ENCODE assay signal across 8 cellular contexts in genomic region chr7:22488643-22489462, GRCh38. TPM values are rescaled to one million over a fixed set of nuclear protein-coding genes. Genes with fewer than 3 reads are reported as not detected.
A peak's percentile ranks its signal among the peaks of the same experiment; 100 is the strongest.
DNase-seq lines count a peak whose midpoint lies in the region; ATAC-seq, FAIRE-seq and TF ChIP-seq lines count a peak whose summit lies in the region.

No MANE protein-coding gene starts in this region.

- no peak overlapping the region for H2BK12ac ChIP-seq in neuronal stem cell (ENCODE audit: low read length)

- no peaks in the 10 kb centered on the region for H3K9me3 Mint-ChIP-seq in activated T-cell treated with anti-CD3 and anti-CD28 coated beads, Interleukin-2, amount 50 U/mL, for 4 hours

- H3K23ac ChIP-seq in neuronal stem cell (ENCODE audit: low read depth, low read length, poor library complexity): no peak overlapping the region

- no peak for TF ChIP-seq EP300 in A549 (IDR thresholded peaks at IDR 0.05)

- TF ChIP-seq POLR2A in A549 (IDR thresholded peaks at IDR 0.05; ENCODE audit: low read length) (no peak), GM12891 (IDR thresholded peaks at IDR 0.05; ENCODE audit: low read depth, low read length) (no peak)

- H2BK5ac ChIP-seq in neuronal stem cell (ENCODE audit: low read length): no peak overlapping the region

- H3K79me2 ChIP-seq in OCI-LY3 (ENCODE audit: low read length): no peaks in the 10 kb centered on the region

- peak; percentile 91 for TF ChIP-seq CTCF in A549 (IDR thresholded peaks at IDR 0.05)
- peak; percentile 76 for TF ChIP-seq CTCF in OCI-LY3 (IDR thresholded peaks at IDR 0.05; ENCODE audit: low read depth, low read length)
- TF ChIP-seq CTCF in thoracic aorta (IDR thresholded peaks at IDR 0.05): peak; percentile 84

- H3K27me3 ChIP-seq in OCI-LY3 (ENCODE audit: low read depth, low read length) (no peaks in the 10 kb centered on the region), neuronal stem cell (ENCODE audit: control insufficient read depth in 3 of 3, insufficient read depth in 3 of 3, low read depth in 1 of 3, low read length in 3 of 3) (no peaks in the 10 kb centered on the region), thoracic aorta (replicated peaks; ENCODE audit: insufficient read depth) (no peaks in the 10 kb centered on the region)

- no peak overlapping the region for H2BK15ac ChIP-seq in neuronal stem cell (ENCODE audit: low read length)

- peaks cover 16% of the 10 kb centered on the region for H3K27me3 Mint-ChIP-seq in activated T-cell treated with anti-CD3 and anti-CD28 coated beads, Interleukin-2, amount 50 U/mL, for 4 hours (ENCODE audit: low read depth)

- H3K4me2 ChIP-seq in A549: no peak overlapping the region
- H3K4me2 ChIP-seq in OCI-LY3 (ENCODE audit: low read length): no peak overlapping the region
- H3K4me2 ChIP-seq in neuronal stem cell (ENCODE audit: insufficient read depth, low read length, poor library complexity, severe bottlenecking): no peak overlapping the region

- H4K20me1 ChIP-seq in OCI-LY3 (ENCODE audit: insufficient read depth, low read length): peaks cover 7% of the 10 kb centered on the region; the same call in 1 of the 2 replicates

- ATAC-seq in A549 (peak; percentile 91 to 94), thoracic aorta (ENCODE audit: insufficient number of reproducible peaks, low FRiP score, low read depth) (peak; percentile 85)
- peak; percentile 52 to 75 for ATAC-seq in activated T-cell treated with anti-CD3 and anti-CD28 coated beads, Interleukin-2, amount 50 U/mL, for 4 hours

- H3K36me3 ChIP-seq in OCI-LY3 (replicated peaks; ENCODE audit: low read depth, low read length) (peaks cover 4% of the 10 kb centered on the region), neuronal stem cell (replicated peaks in 1 of 2; ENCODE audit: control insufficient read depth in 2 of 2, insufficient read depth in 2 of 2, low read length in 2 of 2) (no peaks in the 10 kb centered on the region), thoracic aorta (no peaks in the 10 kb centered on the region)

- H4K8ac ChIP-seq in neuronal stem cell (ENCODE audit: low read depth, low read length): no peak overlapping the region

- H3K9me3 ChIP-seq in A549 (no peaks in the 10 kb centered on the region), OCI-LY3 (ENCODE audit: insufficient read depth, low read length) (no peaks in the 10 kb centered on the region), neuronal stem cell (replicated peaks in 1 of 2; ENCODE audit: control insufficient read depth in 2 of 2, insufficient read depth in 1 of 2, low read depth in 1 of 2, low read length in 2 of 2) (no peaks in the 10 kb centered on the region), thoracic aorta (no peaks in the 10 kb centered on the region)

- DNase-seq in A549 (ENCODE audit: low read depth in 1 of 2, low spot score in 1 of 2) (peak; percentile 57 to 59), GM12891 (ENCODE audit: insufficient read length, low spot score) (peak; percentile 31), HuH-7 (ENCODE audit: low spot score) (peak; percentile 75), fibroblast of peridontal ligament (ENCODE audit: extremely low read depth) (peak; percentile 89), neuronal stem cell (ENCODE audit: low spot score) (peak; percentile 78), thoracic aorta (ENCODE audit: low spot score) (no peak)
- DNase-seq in activated T-cell treated with anti-CD3 and anti-CD28 coated beads, Interleukin-2, amount 50 U/mL, for 4 hours: peak; percentile 46

- H3K4me1 ChIP-seq in A549 (no peaks in the 10 kb centered on the region), OCI-LY3 (ENCODE audit: low read length) (peaks cover 12% of the 10 kb centered on the region), neuronal stem cell (ENCODE audit: control insufficient read depth in 2 of 2, insufficient read depth in 1 of 2, low read depth in 1 of 2, low read length in 2 of 2) (peaks cover 2 to 4% of the 10 kb centered on the region in 2 donors), thoracic aorta (ENCODE audit: control insufficient read depth in 1 of 2, low read depth in 2 of 2) (no peaks in the 10 kb centered on the region)

- no peaks in the 10 kb centered on the region for H3K36me3 Mint-ChIP-seq in activated T-cell treated with anti-CD3 and anti-CD28 coated beads, Interleukin-2, amount 50 U/mL, for 4 hours (ENCODE audit: insufficient read depth)

- H2AFZ ChIP-seq in OCI-LY3 (ENCODE audit: low read depth, low read length) (no peak overlapping the region), neuronal stem cell (ENCODE audit: low read length) (peak overlapping the region; percentile 72)

- H3K27ac ChIP-seq in A549: no peak overlapping the region
- no peak overlapping the region for H3K27ac ChIP-seq in OCI-LY3 (ENCODE audit: low read length)
- H3K27ac ChIP-seq in neuronal stem cell (replicated peaks; ENCODE audit: low read length): no peak overlapping the region
- no peak overlapping the region for H3K27ac ChIP-seq in thoracic aorta

- H3K4ac ChIP-seq in neuronal stem cell (ENCODE audit: low read length): no peak overlapping the region

- H3K79me1 ChIP-seq in neuronal stem cell (ENCODE audit: low read depth, low read length): no peaks in the 10 kb centered on the region

- POLR2A ChIA-PET in A549 (lab: Yijun Ruan, JAX): no interaction called here

- FAIRE-seq in A549 (lab: Jason Lieb, UNC): no peak
- FAIRE-seq in GM12891 (lab: Jason Lieb, UNC): peak; percentile 58

- CTCF ChIA-PET in A549 (lab: Yijun Ruan, JAX): interaction anchor here (0.6 to 4.6 kb wide), 8 partner anchors 9 to 567 kb away, joined by 3 to 46 read pairs (median 4); no protein-coding TSS in a partner anchor

- peak; percentile 88 to 91 for TF ChIP-seq RAD21 in A549 (conservative IDR thresholded peaks at IDR 0.05 in 1 of 2, IDR thresholded peaks at IDR 0.05 in 1 of 2)

- H3K14ac ChIP-seq in neuronal stem cell (ENCODE audit: low read length): no peak overlapping the region

- no peak overlapping the region for H3K4me3 Mint-ChIP-seq in activated T-cell treated with anti-CD3 and anti-CD28 coated beads, Interleukin-2, amount 50 U/mL, for 4 hours

- WGBS in A549 (ENCODE audit: missing lambda C conversion rate): 15% methylated on average over 10 of the region's 10 CpGs
- WGBS in neuronal stem cell (ENCODE audit: extremely low coverage in 2 of 2, insufficient read length in 2 of 2, insufficient replicate concordance in 1 of 2), 2 donors: no CpG with 5 or more reads among the region's 10 CpGs

- no peak overlapping the region for H2BK120ac ChIP-seq in neuronal stem cell (ENCODE audit: low read depth, low read length)

- no peak overlapping the region for H2AK5ac ChIP-seq in neuronal stem cell (ENCODE audit: low read depth, low read length)

- no peak overlapping the region for H3K18ac ChIP-seq in neuronal stem cell (ENCODE audit: low read length)

- H3K4me3 ChIP-seq in A549: no peak overlapping the region
- no peak overlapping the region for H3K4me3 ChIP-seq in OCI-LY3 (ENCODE audit: low read length)
- no peak overlapping the region for H3K4me3 ChIP-seq in neuronal stem cell (ENCODE audit: low read length in 2 of 2)
- no peak overlapping the region for H3K4me3 ChIP-seq in thoracic aorta

- H3K9ac ChIP-seq in OCI-LY3 (ENCODE audit: low read length) (no peak overlapping the region), neuronal stem cell (ENCODE audit: low read depth, low read length, poor library complexity) (no peak overlapping the region)

- H3K4me1 Mint-ChIP-seq in activated T-cell treated with anti-CD3 and anti-CD28 coated beads, Interleukin-2, amount 50 U/mL, for 4 hours (ENCODE audit: low read depth): no peaks in the 10 kb centered on the region

- H4K91ac ChIP-seq in neuronal stem cell (ENCODE audit: low read depth, low read length, poor library complexity): no peak overlapping the region

TF ChIP-seq in A549, 52 proteins besides CTCF, POLR2A, EP300 and RAD21 (continues in another document):
- no peak for TF ChIP-seq ESRRA (IDR thresholded peaks at IDR 0.05; ENCODE audit: borderline replicate concordance, low read length)
- TF ChIP-seq, protein P1, sequence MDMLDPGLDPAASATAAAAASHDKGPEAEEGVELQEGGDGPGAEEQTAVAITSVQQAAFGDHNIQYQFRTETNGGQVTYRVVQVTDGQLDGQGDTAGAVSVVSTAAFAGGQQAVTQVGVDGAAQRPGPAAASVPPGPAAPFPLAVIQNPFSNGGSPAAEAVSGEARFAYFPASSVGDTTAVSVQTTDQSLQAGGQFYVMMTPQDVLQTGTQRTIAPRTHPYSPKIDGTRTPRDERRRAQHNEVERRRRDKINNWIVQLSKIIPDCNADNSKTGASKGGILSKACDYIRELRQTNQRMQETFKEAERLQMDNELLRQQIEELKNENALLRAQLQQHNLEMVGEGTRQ (IDR thresholded peaks at IDR 0.05): peak; percentile 71
- no peak for TF ChIP-seq MAX (IDR thresholded peaks at IDR 0.05)
- peak; percentile 90 for TF ChIP-seq SMC3 (IDR thresholded peaks at IDR 0.05)

TF ChIP-seq in GM12891, 5 proteins besides CTCF, POLR2A, EP300 and RAD21:
- no peak for TF ChIP-seq SPI1 (IDR thresholded peaks at IDR 0.05; ENCODE audit: low read depth, low read length)
- no peak for TF ChIP-seq TAF1 (IDR thresholded peaks at IDR 0.05; ENCODE audit: low read depth, low read length)
- TF ChIP-seq POLR2AphosphoS5 (IDR thresholded peaks at IDR 0.05; ENCODE audit: low read depth, low read length): no peak
- TF ChIP-seq PAX5 (IDR thresholded peaks at IDR 0.05; ENCODE audit: insufficient read depth, low read length, severe bottlenecking): no peak
- no peak for TF ChIP-seq POU2F2 (IDR thresholded peaks at IDR 0.05; ENCODE audit: low read depth, low read length)

RNA-seq across cellular contexts. Expression of gene STEAP1B, which starts 11.1 kb away (rescaled TPM):
- polyA plus RNA-seq in A549 (2011; rRNA removed): 0.08 and 0.09 TPM in 2 replicates
- polyA plus RNA-seq in A549 (2012; cell fraction: cytosol; rRNA removed): 0.04 and 0.05 TPM in 2 replicates
- polyA plus RNA-seq in A549 (2012; cell fraction: nucleus; rRNA removed): 0.07 TPM in 1 of 2 replicates, not detected in the other
- 0.22 to 0.26 TPM in 2 of 3 replicates, not detected in the other for polyA plus RNA-seq in A549 (2017; fragmentation: RNase III; extraction: RNeasy Plus Mini Kit Qiagen cat#74134 plus additional on column Dnase treatment)
- 0.44 TPM in 1 of 2 replicates, not detected in the other for polyA minus RNA-seq in A549 (2011; rRNA and poly(A)+ RNA removed)
- 0.12 TPM for polyA plus RNA-seq in GM12891 (2012; ENCODE audit: low read depth, missing spikeins)
- under 1 TPM; 0.20 to 0.33 (median 0.24) TPM for total RNA-seq in activated T-cell treated with anti-CD3 and anti-CD28 coated beads, Interleukin-2, amount 50 U/mL, for 4 hours
- polyA plus RNA-seq in neuronal stem cell (2013, experiment 1 of 2): 2.8 TPM
- polyA plus RNA-seq in neuronal stem cell (2013, experiment 2 of 2): 3.0 TPM
- total RNA-seq in thoracic aorta: 1 to 10 TPM in 1 of 2 donors, not detected in 1; 1.1 TPM
